Comparison of ENCODE assay signal across 25 cellular contexts in genomic region chr1:233111731-233112130, GRCh38.
DNase-seq lines count a peak whose midpoint lies in the region; FAIRE-seq and TF ChIP-seq lines count a peak whose summit lies in the region.
"Had no signal": no experiment of that assay in that cellular context is flagged by ENCODE, and none has a peak within 500 bp of the region (broad histone marks: within the 10 kb centered on the region; RNA-seq: fewer than 3 reads in every experiment).

No MANE protein-coding gene starts in this region.

- H3K4me2 ChIP-seq in GM23248 (ENCODE audit: unreplicated experiment) (peak overlapping the region; percentile 36), hepatocyte (no peak overlapping the region), smooth muscle cell (no peak overlapping the region)
- H3K4me2 ChIP-seq: neural progenitor cell had no signal

- DNase-seq in GM23248 (no peak), RCC 7860 (ENCODE audit: low spot score) (peak; percentile 71), hepatocyte (ENCODE audit: low spot score) (no peak), smooth muscle cell (lab: John Stamatoyannopoulos, UW; ENCODE audit: unreplicated experiment) (no peak), SHP77 (lab: John Stamatoyannopoulos, UW) (no peak), NCI-H2081 (lab: John Stamatoyannopoulos, UW) (no peak), GM10266 (ENCODE audit: extremely low spot score) (no peak)
- DNase-seq: activated naive CD4-positive, alpha-beta T cell treated with anti-CD3 and anti-CD28 coated beads for 36 hours; activated T-cell treated with anti-CD3 and anti-CD28 coated beads, Interleukin-2, amount 50 U/mL, for 48 hours; AML-193; amniotic stem cell; DND-41; heart left ventricle; left ventricle myocardium inferior; mucosa of descending colon; NCI-H1930; NCI-H345; OCI-M1; psoas muscle; SJCRH30; T-helper 1 cell had no signal

- in situ Hi-C loops in GM23248 (cut with MboI): no loop called here

- 99 to 100% methylated on average over 2 of the region's 2 CpGs for WGBS in GM23248 (ENCODE audit: low coverage in 1 of 2, low lambda C conversion rate in 2 of 2, missing lambda C conversion rate in 2 of 2), 2 experiments
- 100% methylated on average over 2 of the region's 2 CpGs for WGBS in hepatocyte (ENCODE audit: low lambda C conversion rate, missing lambda C conversion rate)
- WGBS in smooth muscle cell (ENCODE audit: low lambda C conversion rate): 94% methylated on average over 2 of the region's 2 CpGs

- H3K27ac ChIP-seq in GM23248 (no peak overlapping the region), hepatocyte (peak overlapping the region; percentile 90), smooth muscle cell (ENCODE audit: low read depth) (peak overlapping the region; percentile 94)
- H3K27ac ChIP-seq: neural progenitor cell, psoas muscle, SJCRH30 had no signal

- no peaks in the 10 kb centered on the region for H4K20me1 ChIP-seq in GM23248 (ENCODE audit: insufficient read depth)
- no peaks in the 10 kb centered on the region for H4K20me1 ChIP-seq in hepatocyte (ENCODE audit: insufficient read depth, poor library complexity, severe bottlenecking)
- no peaks in the 10 kb centered on the region for H4K20me1 ChIP-seq in smooth muscle cell (ENCODE audit: low read depth)

- H3K36me3 ChIP-seq in GM23248 (ENCODE audit: low read depth) (no peaks in the 10 kb centered on the region), hepatocyte (replicated peaks; ENCODE audit: insufficient read depth, low read depth) (no peaks in the 10 kb centered on the region), smooth muscle cell (ENCODE audit: low read depth) (no peaks in the 10 kb centered on the region)
- H3K36me3 ChIP-seq: heart left ventricle, left ventricle myocardium inferior, neural progenitor cell, SJCRH30 had no signal

- FAIRE-seq in RCC 7860 (lab: Jason Lieb, UNC): peak; percentile 69
- FAIRE-seq: GM12892, K562, TTC549 had no signal

- H3K4me1 ChIP-seq in GM23248 (ENCODE audit: insufficient read depth) (peaks cover 42% of the 10 kb centered on the region), hepatocyte (ENCODE audit: insufficient read depth) (peaks cover 17% of the 10 kb centered on the region), smooth muscle cell (ENCODE audit: low read depth) (peaks cover 34% of the 10 kb centered on the region)

- H3K27me3 ChIP-seq in GM23248 (replicated peaks; ENCODE audit: insufficient read depth) (no peaks in the 10 kb centered on the region), hepatocyte (no peaks in the 10 kb centered on the region), smooth muscle cell (ENCODE audit: low read depth) (no peaks in the 10 kb centered on the region)
- H3K27me3 ChIP-seq: heart left ventricle, neural progenitor cell, SJCRH30 had no signal

- no peak overlapping the region for H3K9ac ChIP-seq in GM23248
- no peak overlapping the region for H3K9ac ChIP-seq in smooth muscle cell (ENCODE audit: low read depth)
- H3K9ac ChIP-seq: neural progenitor cell had no signal

- H2AFZ ChIP-seq in GM23248 (no peak overlapping the region), hepatocyte (no peak overlapping the region), smooth muscle cell (ENCODE audit: low read depth) (no peak overlapping the region)
- H2AFZ ChIP-seq: neural progenitor cell had no signal

- H3K9me3 ChIP-seq in GM23248 (ENCODE audit: low read depth) (no peaks in the 10 kb centered on the region), hepatocyte (ENCODE audit: low read depth) (no peaks in the 10 kb centered on the region), smooth muscle cell (replicated peaks; ENCODE audit: low read depth) (no peaks in the 10 kb centered on the region)
- H3K9me3 ChIP-seq: heart left ventricle, left ventricle myocardium inferior, mucosa of descending colon, psoas muscle, SJCRH30 had no signal

- no peaks in the 10 kb centered on the region for H3K79me2 ChIP-seq in GM23248 (ENCODE audit: insufficient read depth)
- no peaks in the 10 kb centered on the region for H3K79me2 ChIP-seq in hepatocyte
- H3K79me2 ChIP-seq in smooth muscle cell (ENCODE audit: low read depth): no peaks in the 10 kb centered on the region

- H3K4me3 ChIP-seq in GM23248: no peak overlapping the region
- H3K4me3 ChIP-seq in hepatocyte: no peak overlapping the region
- H3K4me3 ChIP-seq in smooth muscle cell: no peak overlapping the region
- H3K4me3 ChIP-seq: heart left ventricle, K562, left ventricle myocardium inferior, mucosa of descending colon, neural progenitor cell, psoas muscle, SJCRH30 had no signal

- peaks cover 46% of the 10 kb centered on the region for H3F3A ChIP-seq in GM23248 (ENCODE audit: insufficient read depth)
- peaks cover 29% of the 10 kb centered on the region for H3F3A ChIP-seq in smooth muscle cell (ENCODE audit: low read depth)

- no peak for TF ChIP-seq CTCF in hepatocyte (IDR thresholded peaks at IDR 0.05; ENCODE audit: poor library complexity)
- TF ChIP-seq CTCF in smooth muscle cell (IDR thresholded peaks at IDR 0.05; ENCODE audit: borderline replicate concordance, insufficient read depth, poor library complexity, severe bottlenecking): no peak
- no peak for TF ChIP-seq CTCF in GM10266 (IDR thresholded peaks at IDR 0.05; ENCODE audit: control insufficient read depth, insufficient read depth, low read depth, missing control alignments)

- H3K9me2 ChIP-seq in GM23248 (ENCODE audit: insufficient read depth) (no peaks in the 10 kb centered on the region), hepatocyte (replicated peaks; ENCODE audit: insufficient read depth) (no peaks in the 10 kb centered on the region)
